ENCODE assay signal across 16 cellular contexts in the genomic region with DNA sequence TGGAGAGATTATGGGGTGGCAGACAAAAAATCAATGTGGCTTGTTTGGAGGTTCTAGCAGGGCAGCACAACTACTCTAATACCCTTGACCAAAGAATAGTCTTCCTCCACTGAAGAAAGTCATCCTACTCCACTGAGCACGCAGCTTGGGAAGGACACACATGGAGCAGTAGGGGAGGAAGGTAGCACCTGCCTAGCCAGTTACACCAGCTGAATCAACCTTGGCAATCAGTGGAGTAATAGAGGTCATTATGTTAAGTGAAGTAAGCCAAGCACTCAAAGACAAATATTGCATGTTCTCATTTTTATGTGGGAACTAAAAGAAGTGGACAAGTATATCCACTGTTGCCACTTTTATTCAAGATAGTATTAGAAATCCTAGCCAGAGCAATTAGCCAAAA.
DNase-seq lines count a peak whose midpoint lies in the region; ATAC-seq, FAIRE-seq and TF ChIP-seq lines count a peak whose summit lies in the region.
"Had no signal": no experiment of that assay in that cellular context is flagged by ENCODE, and none has a peak within 500 bp of the region (broad histone marks: within the 10 kb centered on the region; RNA-seq: fewer than 3 reads in every experiment).

No MANE protein-coding gene starts in this region.

- ATAC-seq in HG02970 (IDR thresholded peaks at IDR 0.05; ENCODE audit: low FRiP score, unreplicated experiment), result no peak
- ATAC-seq in GM19452 (IDR thresholded peaks at IDR 0.05; ENCODE audit: unreplicated experiment), result no peak

- H3K27me3 ChIP-seq in H1 (replicated peaks in 1 of 4; ENCODE audit: control insufficient read depth in 3 of 4, extremely low read depth in 1 of 4, insufficient read depth in 3 of 4, low read length in 3 of 4) (no peaks in the 10 kb centered on the region), mesendoderm (ENCODE audit: insufficient read depth, low read length, poor library complexity) (no peaks in the 10 kb centered on the region)
- H3K27me3 ChIP-seq: MG63 had no signal

- no peak overlapping the region for H3K23ac ChIP-seq in H1 (ENCODE audit: insufficient read length)
- no peak overlapping the region for H3K23ac ChIP-seq in mesendoderm (ENCODE audit: low read length)

- H3K36me3 ChIP-seq in H1 (ENCODE audit: control insufficient read depth in 2 of 4, insufficient read depth in 4 of 4, low read length in 3 of 4) (no peaks in the 10 kb centered on the region), mesendoderm (ENCODE audit: control insufficient read depth, insufficient read depth, low read length) (no peaks in the 10 kb centered on the region)
- H3K36me3 ChIP-seq: MG63 had no signal

- no peak for TF ChIP-seq EP300 in H1 (IDR thresholded peaks at IDR 0.05; ENCODE audit: borderline replicate concordance in 1 of 2, low read depth in 2 of 2, low read length in 2 of 2)

- no peaks in the 10 kb centered on the region for H4K20me1 ChIP-seq in H1 (replicated peaks in 1 of 2; ENCODE audit: control insufficient read depth in 1 of 2, insufficient read depth in 2 of 2, low read length in 2 of 2)

- TF ChIP-seq RAD21 in H1 (IDR thresholded peaks at IDR 0.05 in 1 of 2, conservative IDR thresholded peaks at IDR 0.05 in 1 of 2; ENCODE audit: low read depth in 2 of 2, low read length in 2 of 2), result no peak

- CTCF ChIA-PET in H1 (lab: Charles Lee; ENCODE audit: partially characterized antibody), result no interaction called here

- H2AK5ac ChIP-seq in H1 (ENCODE audit: low read depth, low read length), result no peak overlapping the region
- H2AK5ac ChIP-seq in mesendoderm (ENCODE audit: low read length), result no peak overlapping the region

- no peaks in the 10 kb centered on the region for H3K79me1 ChIP-seq in H1 (ENCODE audit: low read depth, low read length)
- H3K79me1 ChIP-seq in mesendoderm (ENCODE audit: low read length), result no peaks in the 10 kb centered on the region

- H3K14ac ChIP-seq in H1 (ENCODE audit: insufficient read length), result no peak overlapping the region

- H3K18ac ChIP-seq in H1 (ENCODE audit: extremely low read depth, low read length), result no peak overlapping the region
- H3K18ac ChIP-seq in mesendoderm (ENCODE audit: low read length), result no peak overlapping the region

- H3K79me2 ChIP-seq in H1 (ENCODE audit: control insufficient read depth in 1 of 2, insufficient read depth in 2 of 2, low read length in 2 of 2) (no peaks in the 10 kb centered on the region), mesendoderm (ENCODE audit: control insufficient read depth, insufficient read depth, low read length) (no peaks in the 10 kb centered on the region)

- no peak overlapping the region for H3K56ac ChIP-seq in H1 (replicated peaks; ENCODE audit: insufficient read length, low read depth, low read length)
- H3K56ac ChIP-seq in mesendoderm (ENCODE audit: low read length), result no peak overlapping the region

- no peak for TF ChIP-seq CTCF in H1 (IDR thresholded peaks at IDR 0.05; ENCODE audit: control extremely low read depth in 1 of 3, insufficient read depth in 1 of 3, low read depth in 1 of 3, low read length in 3 of 3)

- no peak for TF ChIP-seq POLR2A in H1 (IDR thresholded peaks at IDR 0.05; ENCODE audit: control extremely low read depth in 1 of 2, low read depth in 2 of 2, low read length in 2 of 2)

- H3K23me2 ChIP-seq in H1 (ENCODE audit: low read depth, low read length), result no peaks in the 10 kb centered on the region

- H4K8ac ChIP-seq in H1 (ENCODE audit: extremely low read depth, insufficient read depth, low read length) (no peak overlapping the region), mesendoderm (ENCODE audit: low read depth, low read length) (no peak overlapping the region)

- H2BK20ac ChIP-seq in H1 (ENCODE audit: low read length), result no peak overlapping the region

- no peak overlapping the region for H4K5ac ChIP-seq in H1 (ENCODE audit: insufficient read length, low read depth, low read length)
- H4K5ac ChIP-seq in mesendoderm (ENCODE audit: low read length), result no peak overlapping the region

- H3K4me1 ChIP-seq in H1 (replicated peaks in 1 of 4; ENCODE audit: control insufficient read depth in 3 of 4, insufficient read depth in 4 of 4, low read length in 3 of 4) (peaks cover 0 to 4% (median 3%) of the 10 kb centered on the region in 4 experiments; a peak in 4 of 7 replicates), mesendoderm (ENCODE audit: control insufficient read depth, low read depth, low read length) (no peaks in the 10 kb centered on the region)

- H2BK15ac ChIP-seq in H1 (ENCODE audit: low read length) (no peak overlapping the region), mesendoderm (replicated peaks; ENCODE audit: low read depth) (no peak overlapping the region)

- H3K4ac ChIP-seq in H1 (replicated peaks; ENCODE audit: insufficient read length, low read depth, low read length), result no peak overlapping the region
- no peak overlapping the region for H3K4ac ChIP-seq in mesendoderm (ENCODE audit: low read depth, low read length)

- H4K91ac ChIP-seq in H1 (replicated peaks; ENCODE audit: insufficient read length, low read length), result no peak overlapping the region

- H3K4me2 ChIP-seq in H1 (ENCODE audit: insufficient read depth in 1 of 2, low read depth in 2 of 2, low read length in 2 of 2), result no peak overlapping the region
- H3K4me2 ChIP-seq in mesendoderm (ENCODE audit: low read length), result no peak overlapping the region

- H3K9me3 ChIP-seq in H1 (ENCODE audit: insufficient read depth in 2 of 2, low read depth in 1 of 2, low read length in 1 of 2), result peaks cover 0 to 3% of the 10 kb centered on the region in 2 experiments; a peak in 1 of 4 replicates
- H3K9me3 ChIP-seq: MG63 had no signal

- FAIRE-seq in H1 (lab: Jason Lieb, UNC), result no peak
- FAIRE-seq: H54 had no signal

- H3K4me3 ChIP-seq in H1 (ENCODE audit: extremely low read depth in 1 of 4, insufficient read depth in 2 of 4, low read depth in 3 of 4, low read length in 4 of 4), result no peak overlapping the region
- H3K4me3 ChIP-seq in mesendoderm (ENCODE audit: low read length), result no peak overlapping the region
- H3K4me3 ChIP-seq: MG63 had no signal

- DNase-seq in DMS53 (lab: John Stamatoyannopoulos, UW), result peak; percentile 27
- peak; percentile 78 for DNase-seq in NCI-H146 treated with DMSO at 0.1 percent for 48 hours (lab: John Stamatoyannopoulos, UW; ENCODE audit: unreplicated experiment)
- DNase-seq in NCI-H69 (lab: John Stamatoyannopoulos, UW), result peak; percentile 55
- no peak for DNase-seq in H1 (ENCODE audit: low read depth in 1 of 2, low spot score in 2 of 2)
- DNase-seq in mesendoderm, result no peak
- DNase-seq in stimulated activated CD4-positive, alpha-beta T cell treated with anti-CD3 and anti-CD28 coated beads, Interleukin-4, amount 100 ng/mL, for 4 hours, result no peak
- DNase-seq: COR-L47; DMS153; HFFc6; MG63; NK-92 treated with Interleukin-12 subunit alpha and Interleukin-12 subunit beta, amount 100 ng/mL, for 24 hours; SIG-M5 had no signal

- peak overlapping the region; percentile 52; the same call in 1 of the 2 replicates for H3K27ac ChIP-seq in H1 (ENCODE audit: low read depth, low read length)
- no peak overlapping the region for H3K27ac ChIP-seq in mesendoderm (ENCODE audit: low read depth, low read length)
- H3K27ac ChIP-seq: C4-2B had no signal

- POLR2A ChIA-PET in H1 (lab: Charles Lee; ENCODE audit: partially characterized antibody), result no interaction called here

- 85% methylated on average over 1 of the region's 1 CpG; no CpG with 5 or more reads in 1 of the 2 experiments for WGBS in H1 (ENCODE audit: extremely low coverage in 1 of 2, insufficient coverage in 1 of 2, insufficient read length in 1 of 2, insufficient replicate concordance in 2 of 2, low coverage in 1 of 2, low lambda C conversion rate in 2 of 2, missing lambda C conversion rate in 1 of 2), 2 experiments
- WGBS in mesendoderm (ENCODE audit: extremely low coverage, insufficient coverage, low lambda C conversion rate), result no CpG with 5 or more reads among the region's 1 CpG

- H2BK120ac ChIP-seq in H1 (replicated peaks; ENCODE audit: low read depth, low read length) (no peak overlapping the region), mesendoderm (ENCODE audit: low read depth, low read length) (no peak overlapping the region)

- H3K9ac ChIP-seq in H1 (replicated peaks in 1 of 4; ENCODE audit: extremely low read depth in 1 of 4, low read depth in 3 of 4, low read length in 3 of 4) (no peak overlapping the region), mesendoderm (ENCODE audit: low read length) (no peak overlapping the region)

- no peak overlapping the region for H2BK5ac ChIP-seq in H1 (ENCODE audit: low read depth, low read length)
- H2BK5ac ChIP-seq in mesendoderm (ENCODE audit: low read length), result no peak overlapping the region

- no peak overlapping the region for H2BK12ac ChIP-seq in H1 (ENCODE audit: low read depth, low read length)

- H2AFZ ChIP-seq in H1 (ENCODE audit: low read length), result no peak overlapping the region

TF ChIP-seq in H1, 55 proteins besides CTCF, POLR2A, EP300 and RAD21:
- TF ChIP-seq CHD1 (IDR thresholded peaks at IDR 0.05; ENCODE audit: low read depth, low read length), result no peak
- no peak for TF ChIP-seq PHF8 (conservative IDR thresholded peaks at IDR 0.05; ENCODE audit: low read depth, low read length)
- TF ChIP-seq, protein P1, sequence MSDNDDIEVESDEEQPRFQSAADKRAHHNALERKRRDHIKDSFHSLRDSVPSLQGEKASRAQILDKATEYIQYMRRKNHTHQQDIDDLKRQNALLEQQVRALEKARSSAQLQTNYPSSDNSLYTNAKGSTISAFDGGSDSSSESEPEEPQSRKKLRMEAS (IDR thresholded peaks at IDR 0.05), result no peak
- TF ChIP-seq NRF1 (IDR thresholded peaks at IDR 0.05; ENCODE audit: low read depth, low read length), result no peak
- TF ChIP-seq JUN (IDR thresholded peaks at IDR 0.05; ENCODE audit: low read depth, low read length), result no peak
- TF ChIP-seq SIN3A (conservative IDR thresholded peaks at IDR 0.05 in 1 of 2, IDR thresholded peaks at IDR 0.05 in 1 of 2; ENCODE audit: low read depth in 1 of 2, low read length in 2 of 2), result no peak
- no peak for TF ChIP-seq CEBPB (IDR thresholded peaks at IDR 0.05; ENCODE audit: low read depth, low read length)
- no peak for TF ChIP-seq SRF (IDR thresholded peaks at IDR 0.05; ENCODE audit: low read depth, low read length)
- no peak for TF ChIP-seq ZNF274 (IDR thresholded peaks at IDR 0.05; ENCODE audit: borderline replicate concordance, extremely low read depth, low read length)
- TF ChIP-seq POU5F1 (IDR thresholded peaks at IDR 0.05; ENCODE audit: low read depth, low read length), result no peak
TF ChIP-seq in H1: peak in this region for 0.

Comparison
In these comparisons a context has a peak if more than half of its experiments do, and no peak if none do; other contexts are left out.
1. DNase-seq: peak in DMS53 (single experiment), NCI-H146 treated with DMSO at 0.1 percent for 48 hours (single experiment) and NCI-H69 (single experiment); none in H1 (0 of 2), mesendoderm (single experiment) and stimulated activated CD4-positive, alpha-beta T cell treated with anti-CD3 and anti-CD28 coated beads, Interleukin-4, amount 100 ng/mL, for 4 hours (0 of 2).